ENCODE assay signal across 8 cellular contexts in genomic region chr11:65857500-65858353, GRCh38. TPM values are rescaled to one million over a fixed set of nuclear protein-coding genes. Genes with fewer than 3 reads are reported as not detected.
A peak's percentile ranks its signal among the peaks of the same experiment; 100 is the strongest.
DNase-seq lines count a peak whose midpoint lies in the region; ATAC-seq and TF ChIP-seq lines count a peak whose summit lies in the region.

Gene CFL1 (minus strand): TSS chr11:65858180. CDS start chr11:65858099, 81 bp downstream.

- H3K27me3 ChIP-seq in ascending aorta (no peaks in the 10 kb centered on the region), right cardiac atrium (ENCODE audit: control insufficient read depth, insufficient read depth) (no peaks in the 10 kb centered on the region), rectal smooth muscle tissue (ENCODE audit: control insufficient read depth, insufficient read depth, low read length) (no peaks in the 10 kb centered on the region), vagina (no peaks in the 10 kb centered on the region)

- DNase-seq in GM13976 (ENCODE audit: low spot score) (peak; percentile 92), NCI-H1694 treated with DMSO at 0.1 percent for 48 hours (lab: John Stamatoyannopoulos, UW) (peak; percentile 91), T-helper 22 cell (ENCODE audit: low read depth) (peak; percentile 97), ascending aorta (ENCODE audit: low spot score in 2 of 2) (peak; percentile 91 to 99), right cardiac atrium (peak; percentile 99 to 100 (median 100)), vagina (ENCODE audit: extremely low spot score in 2 of 2) (peak in 1 of 2 donors; percentile 97)

- H3K4me3 ChIP-seq in ascending aorta = peak within 1 kb of the TSS; percentile 84 to 99
- peak within 1 kb of the TSS; percentile 94 for H3K4me3 ChIP-seq in right cardiac atrium (ENCODE audit: low read length)
- H3K4me3 ChIP-seq in rectal smooth muscle tissue (ENCODE audit: low read length) = peak within 1 kb of the TSS; percentile 96
- H3K4me3 ChIP-seq in vagina = peak within 1 kb of the TSS; percentile 95 to 100

- ATAC-seq in HG02884 (IDR thresholded peaks at IDR 0.05; ENCODE audit: unreplicated experiment) (peak; percentile 38), right cardiac atrium (peak; percentile 77 to 82)

- under 1% methylated on average over 121 of the region's 121 CpGs for WGBS in right cardiac atrium

- peak within 1 kb of the TSS; percentile 85 for H3K9ac ChIP-seq in rectal smooth muscle tissue (ENCODE audit: low read length)

- H3K9me3 ChIP-seq in ascending aorta = no peaks in the 10 kb centered on the region
- H3K9me3 ChIP-seq in right cardiac atrium (ENCODE audit: control insufficient read depth, low read length) = no peaks in the 10 kb centered on the region
- no peaks in the 10 kb centered on the region for H3K9me3 ChIP-seq in vagina

- TF ChIP-seq POLR2A in vagina (IDR thresholded peaks at IDR 0.05) = peak in 1 of 2 donors; percentile 92

- peaks cover 21 to 27% of the 10 kb centered on the region in 2 donors for H3K4me1 ChIP-seq in ascending aorta
- peaks cover 5% of the 10 kb centered on the region for H3K4me1 ChIP-seq in right cardiac atrium (ENCODE audit: control insufficient read depth, insufficient read depth, low read length)
- peaks cover 26% of the 10 kb centered on the region for H3K4me1 ChIP-seq in rectal smooth muscle tissue (ENCODE audit: control insufficient read depth, insufficient read depth, low read length)
- peaks cover 52% of the 10 kb centered on the region for H3K4me1 ChIP-seq in vagina

- TF ChIP-seq CTCF in GM13976 (IDR thresholded peaks at IDR 0.05; ENCODE audit: borderline replicate concordance, control extremely low read depth, extremely low read depth, insufficient read depth, missing control alignments) (no peak), ascending aorta (IDR thresholded peaks at IDR 0.05) (peak in 1 of 3 experiments; percentile 22), vagina (IDR thresholded peaks at IDR 0.05) (peak in 1 of 3 experiments; percentile 11)

- in situ Hi-C loops in GM13976 (cut with MboI; ENCODE audit: low sequenced_read_pairs, unreplicated experiment) = no loop called here

- H3K27ac ChIP-seq in ascending aorta (peak within 1 kb of the TSS; percentile 97 to 99), right cardiac atrium (ENCODE audit: low read length) (peak within 1 kb of the TSS; percentile 99), rectal smooth muscle tissue (ENCODE audit: low read depth, low read length) (peak within 1 kb of the TSS; percentile 99), vagina (peak within 1 kb of the TSS; percentile 93)

- intact Hi-C loops in ascending aorta (cut with DNase I) = loop anchor here (1.0 to 10.0 kb wide), 7 partner anchors 25 to 440 kb away; partner anchors contain the start of genes C11orf68, DRAP1, MAP3K11 and PCNX3
- intact Hi-C loops in right cardiac atrium (cut with DNase I) = no loop called here
- intact Hi-C loops in vagina (cut with DNase I) = no loop called here

- H3K36me3 ChIP-seq in ascending aorta (peaks cover 45 to 46% of the 10 kb centered on the region in 2 donors), rectal smooth muscle tissue (ENCODE audit: control insufficient read depth, insufficient read depth, low read length) (peaks cover 35% of the 10 kb centered on the region), vagina (peaks cover 0 to 45% of the 10 kb centered on the region in 2 donors)

RNA-seq across cellular contexts. Expression of gene CFL1, which starts in this region (rescaled TPM):
- total RNA-seq in ascending aorta = 974 TPM
- total RNA-seq in right cardiac atrium = 100 to 1,000 TPM; 285 to 470 (median 377) TPM
- 389 TPM for polyA plus RNA-seq in right cardiac atrium
- total RNA-seq in vagina = 589 TPM
